23 cellular contexts compared by ENCODE assay signal in genomic region chr21:41410361-41410760, GRCh38. TPM values are rescaled to one million over a fixed set of nuclear protein-coding genes. Genes with fewer than 3 reads are reported as not detected.
DNase-seq lines count a peak whose midpoint lies in the region; ATAC-seq and TF ChIP-seq lines count a peak whose summit lies in the region.
"Had no signal": no experiment of that assay in that cellular context is flagged by ENCODE, and none has a peak within 500 bp of the region (broad histone marks: within the 10 kb centered on the region; RNA-seq: fewer than 3 reads in every experiment).

No MANE protein-coding gene starts in this region.

- no peak overlapping the region for H3T11ph ChIP-seq in H9 (ENCODE audit: low read length)

- peaks cover 5% of the 10 kb centered on the region for H3K4me1 Mint-ChIP-seq in activated CD8-positive, alpha-beta memory T cell treated with anti-CD3 and anti-CD28 coated beads, Interleukin-2, amount 10 ng/mL, durations not matched to agents 7 days and 5 days
- H3K4me1 Mint-ChIP-seq in H9: peaks cover 19 to 20% of the 10 kb centered on the region in 2 experiments
- H3K4me1 Mint-ChIP-seq in nephron progenitor cell: peaks cover 20% of the 10 kb centered on the region

- H3K9ac ChIP-seq in H9 (ENCODE audit: extremely low read depth, insufficient read length, low read length): no peak overlapping the region

- H3K79me2 ChIP-seq in H9 (ENCODE audit: insufficient read depth, low read length): no peaks in the 10 kb centered on the region

- H3K9me3 ChIP-seq in H9 (ENCODE audit: control insufficient read depth, low read depth, low read length): no peaks in the 10 kb centered on the region
- H3K9me3 ChIP-seq: SJSA1 had no signal

- H3K27ac ChIP-seq in H9 (ENCODE audit: insufficient read length, low read depth, low read length): no peak overlapping the region
- H3K27ac ChIP-seq: 22Rv1, PC-9, SJSA1 had no signal

- CTCF ChIA-PET in activated CD8-positive, alpha-beta memory T cell treated with anti-CD3 and anti-CD28 coated beads, Interleukin-2, amount 10 ng/mL, durations not matched to agents 7 days and 5 days (lab: Charles Lee): interaction anchor here (1.5 to 1.9 kb wide), 3 partner anchors 8 to 127 kb away, joined by 3 to 10 read pairs (median 4); no protein-coding TSS in a partner anchor

- no peak overlapping the region for H3K18ac ChIP-seq in H9 (ENCODE audit: insufficient read length, low read depth, low read length)

- peaks cover 25% of the 10 kb centered on the region for H3K27me3 Mint-ChIP-seq in activated CD8-positive, alpha-beta memory T cell treated with anti-CD3 and anti-CD28 coated beads, Interleukin-2, amount 10 ng/mL, durations not matched to agents 7 days and 5 days
- peaks cover 7% of the 10 kb centered on the region for H3K27me3 Mint-ChIP-seq in H9 (ENCODE audit: low read depth)
- peaks cover 13% of the 10 kb centered on the region for H3K27me3 Mint-ChIP-seq in nephron progenitor cell (ENCODE audit: low read depth, poor library complexity)
- H3K27me3 Mint-ChIP-seq: B cell; CD4-positive, alpha-beta T cell had no signal

- no peaks in the 10 kb centered on the region for H3K23me2 ChIP-seq in H9 (ENCODE audit: insufficient read length, low read depth, low read length, poor library complexity, severe bottlenecking)

- no peak overlapping the region for H2BK12ac ChIP-seq in H9 (ENCODE audit: insufficient read length, low read depth, low read length)

- no peaks in the 10 kb centered on the region for H3K27me3 ChIP-seq in H9 (ENCODE audit: insufficient read depth, low read length)

- no peaks in the 10 kb centered on the region for H3K4me1 ChIP-seq in H9 (ENCODE audit: insufficient read depth, low read length)
- H3K4me1 ChIP-seq: SJSA1 had no signal

- H3K36me3 Mint-ChIP-seq in activated CD8-positive, alpha-beta memory T cell treated with anti-CD3 and anti-CD28 coated beads, Interleukin-2, amount 10 ng/mL, durations not matched to agents 7 days and 5 days: peaks cover 65% of the 10 kb centered on the region
- H3K36me3 Mint-ChIP-seq in H9 (ENCODE audit: insufficient read depth in 1 of 3, low read depth in 3 of 3) (peaks cover 0 to 11% (median 0%) of the 10 kb centered on the region in 3 experiments; a peak in 1 of 7 replicates), nephron progenitor cell (ENCODE audit: low read depth) (no peaks in the 10 kb centered on the region)

- WGBS in H9 (ENCODE audit: extremely low coverage, insufficient read length, low lambda C conversion rate): no CpG with 5 or more reads among the region's 1 CpG

- in situ Hi-C loops in astrocyte of the cerebellum (cut with HindIII; ENCODE audit: low sequenced_read_pairs): no loop called here

- no peak for TF ChIP-seq CTCF in H9 (conservative IDR thresholded peaks at IDR 0.05)
- no peak for TF ChIP-seq CTCF in astrocyte of the cerebellum (IDR thresholded peaks at IDR 0.05; ENCODE audit: low read depth, low read length, missing control alignments)
- TF ChIP-seq CTCF in nephron progenitor cell (IDR thresholded peaks at IDR 0.05): no peak

- no peak overlapping the region for H2AK5ac ChIP-seq in H9 (ENCODE audit: insufficient read length, low read length)

- H3K23ac ChIP-seq in H9 (ENCODE audit: insufficient read length, low read depth, low read length): no peak overlapping the region

- H2BK20ac ChIP-seq in H9 (ENCODE audit: low read depth, low read length, poor library complexity, severe bottlenecking): no peak overlapping the region

- ATAC-seq in activated CD8-positive, alpha-beta memory T cell treated with anti-CD3 and anti-CD28 coated beads, Interleukin-2, amount 10 ng/mL, durations not matched to agents 7 days and 5 days: no peak
- ATAC-seq: Right ventricle myocardium inferior had no signal

- no peak overlapping the region for H3K14ac ChIP-seq in H9 (ENCODE audit: insufficient read depth, low read length)

- H3K4me3 Mint-ChIP-seq in activated CD8-positive, alpha-beta memory T cell treated with anti-CD3 and anti-CD28 coated beads, Interleukin-2, amount 10 ng/mL, durations not matched to agents 7 days and 5 days: no peak overlapping the region
- H3K4me3 Mint-ChIP-seq in H9: no peak overlapping the region
- H3K4me3 Mint-ChIP-seq in nephron progenitor cell: no peak overlapping the region
- H3K4me3 Mint-ChIP-seq: B cell; CD4-positive, alpha-beta T cell had no signal

- peak overlapping the region; percentile 50 for H3K27ac Mint-ChIP-seq in activated CD8-positive, alpha-beta memory T cell treated with anti-CD3 and anti-CD28 coated beads, Interleukin-2, amount 10 ng/mL, durations not matched to agents 7 days and 5 days
- H3K27ac Mint-ChIP-seq in H9 (peak overlapping the region in 2 of 3 experiments; percentile 19 to 62; a peak in 2 of 7 replicates), nephron progenitor cell (peak overlapping the region; percentile 68)
- H3K27ac Mint-ChIP-seq: B cell; CD4-positive, alpha-beta T cell had no signal

- H3K79me1 ChIP-seq in H9 (ENCODE audit: insufficient read depth, low read depth, low read length, poor library complexity, severe bottlenecking): no peaks in the 10 kb centered on the region

- H3K56ac ChIP-seq in H9 (ENCODE audit: insufficient read length, low read depth, low read length): no peak overlapping the region

- H2BK15ac ChIP-seq in H9 (ENCODE audit: low read depth, low read length): no peak overlapping the region

- no peak for DNase-seq in activated CD8-positive, alpha-beta memory T cell treated with anti-CD3 and anti-CD28 coated beads, Interleukin-2, amount 10 ng/mL, durations not matched to agents 7 days and 5 days
- DNase-seq in activated CD8-positive, alpha-beta memory T cell treated with anti-CD3 and anti-CD28 coated beads, Interleukin-2, amount 50 U/mL, for 4 hours: no peak
- no peak for DNase-seq in H9
- peak; percentile 39 for DNase-seq in astrocyte of the cerebellum (ENCODE audit: low read depth)
- DNase-seq in nephron progenitor cell: no peak
- DNase-seq in cerebellum (ENCODE audit: low spot score): no peak
- no peak for DNase-seq in putamen (ENCODE audit: low spot score)
- DNase-seq in anterior cingulate cortex (lab: John Stamatoyannopoulos, UW): no peak
- DNase-seq: COR-L47, GOT3, KBM-7, MM.1S, NCI-H1417, NCI-H1694, NCI-H2029 treated with DMSO at 0.1 percent for 48 hours, NCI-H2227 treated with DMSO at 0.1 percent for 48 hours, NCI-H526 treated with DMSO at 0.1 percent for 48 hours, PC-9 had no signal

- no peak overlapping the region for H2BK120ac ChIP-seq in H9 (ENCODE audit: low read depth, low read length, poor library complexity, severe bottlenecking)

- H3K4ac ChIP-seq in H9 (ENCODE audit: low read depth, low read length): no peak overlapping the region

- H3K9me3 Mint-ChIP-seq in activated CD8-positive, alpha-beta memory T cell treated with anti-CD3 and anti-CD28 coated beads, Interleukin-2, amount 10 ng/mL, durations not matched to agents 7 days and 5 days (ENCODE audit: low read depth): peaks cover 2% of the 10 kb centered on the region
- H3K9me3 Mint-ChIP-seq in H9: peaks cover 3 to 5% of the 10 kb centered on the region in 2 experiments
- peaks cover 36% of the 10 kb centered on the region for H3K9me3 Mint-ChIP-seq in nephron progenitor cell

- H4K20me1 ChIP-seq in H9 (ENCODE audit: control insufficient read depth, insufficient read depth, insufficient read length): no peaks in the 10 kb centered on the region

- no peak overlapping the region for H3K4me2 ChIP-seq in H9 (ENCODE audit: insufficient read depth, insufficient read length, low read length)
- H3K4me2 ChIP-seq: PC-9 had no signal

- no peak overlapping the region for H4K91ac ChIP-seq in H9 (ENCODE audit: insufficient read length, low read depth, low read length)

- no peak overlapping the region for H2AFZ ChIP-seq in H9 (ENCODE audit: low read length)
- H2AFZ ChIP-seq: PC-9 had no signal

- no peak overlapping the region for H2BK5ac ChIP-seq in H9 (ENCODE audit: insufficient read length, low read length)

- no peak overlapping the region for H3K4me3 ChIP-seq in astrocyte of the cerebellum (ENCODE audit: low read depth, low read length)
- H3K4me3 ChIP-seq: PC-9, SJSA1 had no signal

- H4K8ac ChIP-seq in H9 (replicated peaks; ENCODE audit: insufficient read length, low read depth, low read length): no peak overlapping the region

- no peak overlapping the region for H4K5ac ChIP-seq in H9 (ENCODE audit: insufficient read length, low read depth, low read length)

RNA-seq across cellular contexts. Expression of gene MX1, which starts 15.7 kb away (rescaled TPM):
- total RNA-seq in activated CD8-positive, alpha-beta memory T cell treated with anti-CD3 and anti-CD28 coated beads, Interleukin-2, amount 10 ng/mL, durations not matched to agents 7 days and 5 days: 100 to 1,000 TPM; 544 to 967 TPM
- total RNA-seq in H9 (2021) (5.1 and 6.3 TPM in 2 replicates), cerebellum (8.2 TPM)

RNA-seq across cellular contexts. Expression of gene MX2, which starts 48.5 kb away (rescaled TPM):
- total RNA-seq in activated CD8-positive, alpha-beta memory T cell treated with anti-CD3 and anti-CD28 coated beads, Interleukin-2, amount 10 ng/mL, durations not matched to agents 7 days and 5 days: 100 to 1,000 TPM in 1 of 2 experiments, 10 to 100 TPM in 1; 65.1 to 158 TPM
- total RNA-seq in H9 (2021) (1.8 and 1.9 TPM in 2 replicates), cerebellum (0.36 TPM)
- total RNA-seq: SJSA1 had no signal

Comparison
In these comparisons a context has a peak if more than half of its experiments do, and no peak if none do; other contexts are left out.
1. RNA of gene MX1, which starts 15.7 kb away (total RNA-seq): 544 to 967 TPM in activated CD8-positive, alpha-beta memory T cell treated with anti-CD3 and anti-CD28 coated beads, Interleukin-2, amount 10 ng/mL, durations not matched to agents 7 days and 5 days; 8.2 TPM in cerebellum (single experiment) and 5.1 to 6.3 TPM in H9; every median in the first group is over 10 times any median in the second.
2. RNA of gene MX2, which starts 48.5 kb away (total RNA-seq): 65.1 to 158 TPM in activated CD8-positive, alpha-beta memory T cell treated with anti-CD3 and anti-CD28 coated beads, Interleukin-2, amount 10 ng/mL, durations not matched to agents 7 days and 5 days; 1.8 to 1.9 TPM in H9 and 0.36 TPM in cerebellum (single experiment); every median in the first group is over 10 times any median in the second.
3. Peak in every context shown above with its lines, with median percentiles within 50 percentile points of each other: H3K27ac Mint-ChIP-seq.